8 cellular contexts compared by ENCODE assay signal in the genomic region with DNA sequence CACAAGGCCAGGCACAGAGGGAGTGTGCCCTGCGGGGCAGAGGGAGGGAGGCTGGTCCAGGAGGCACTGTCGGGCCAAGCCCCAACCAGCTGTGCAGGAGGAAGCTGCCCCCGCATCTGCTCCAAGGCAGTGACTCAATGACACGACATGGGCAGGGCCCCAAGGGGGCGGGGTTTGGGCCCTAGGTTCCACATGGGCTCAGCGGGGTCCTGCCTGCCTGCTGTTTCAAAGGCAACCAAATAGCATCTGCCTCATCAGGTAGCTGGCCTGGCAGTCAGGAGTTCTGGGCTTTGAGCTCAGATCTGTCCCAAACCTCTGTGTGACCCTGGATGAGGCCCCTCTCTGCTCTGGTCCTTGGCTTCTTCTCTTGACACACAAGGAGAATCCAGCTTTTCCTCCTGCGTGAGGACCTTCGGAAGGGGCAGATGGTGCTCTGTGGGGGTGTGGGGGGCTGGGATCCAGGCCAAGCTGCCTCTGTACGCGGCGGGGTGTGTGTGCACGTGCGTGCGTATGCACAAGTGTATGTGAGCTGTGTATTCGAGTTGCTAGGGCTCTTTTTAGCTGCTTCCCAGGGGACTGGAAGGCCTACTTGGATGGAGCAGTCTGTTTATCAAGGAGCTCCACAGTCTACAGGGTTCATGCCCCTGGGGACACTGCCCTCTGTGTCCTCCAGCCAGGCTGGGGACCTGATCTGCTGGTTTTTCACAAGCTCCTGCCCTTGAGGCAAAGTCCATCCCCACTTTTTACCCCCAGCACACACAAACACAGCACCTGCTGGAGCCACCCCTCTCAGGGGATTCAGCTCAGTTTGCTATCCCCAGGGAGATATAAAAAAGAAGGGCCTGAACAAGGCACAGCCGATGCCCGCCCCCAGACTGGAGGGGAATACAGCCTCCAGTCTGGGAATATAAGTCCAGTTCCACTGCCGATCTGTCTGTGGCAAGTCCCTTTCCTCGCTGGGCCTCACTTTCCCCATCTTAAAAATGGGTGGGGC.
DNase-seq lines count a peak whose midpoint lies in the region; ATAC-seq and TF ChIP-seq lines count a peak whose summit lies in the region.

No MANE protein-coding gene starts in this region.

- peaks cover 32% of the 10 kb centered on the region for H3K4me1 ChIP-seq in lower lobe of right lung

- H3K27me3 ChIP-seq in brain microvascular endothelial cell (replicated peaks) (no peaks in the 10 kb centered on the region), lower lobe of right lung (ENCODE audit: low read depth) (no peaks in the 10 kb centered on the region)

- H3K4me1 Mint-ChIP-seq in stimulated activated naive B cell treated with anti-CD40 and anti-IgM and Interleukin-4, amounts not matched to agents 10 μg/mL and 1 μg/mL and 100 μg/mL, for 72 hours, result peaks cover 28 to 63% of the 10 kb centered on the region in 2 donors

- peak; percentile 64 for ATAC-seq in GM19438 (IDR thresholded peaks at IDR 0.05; ENCODE audit: low read depth, unreplicated experiment)
- ATAC-seq in lower lobe of right lung, result peak; percentile 73
- ATAC-seq in stimulated activated naive B cell treated with anti-CD40 and anti-IgM and Interleukin-4, amounts not matched to agents 10 μg/mL and 1 μg/mL and 100 μg/mL, for 72 hours (replicated peaks), result peak; percentile 98

- CTCF ChIA-PET in RWPE1 (lab: Yijun Ruan, JAX), result interaction anchor here (1.0 to 4.2 kb wide), 5 partner anchors 10 to 156 kb away, joined by 4 to 13 read pairs (median 5); no protein-coding TSS in a partner anchor

- intact Hi-C loops in lower lobe of right lung (cut with DNase I), result no loop called here

- in situ Hi-C loops in brain microvascular endothelial cell (cut with HindIII; ENCODE audit: low pct_ligation_motif_present, low sequenced_read_pairs), result no loop called here

- peaks cover 9 to 25% of the 10 kb centered on the region in 2 donors for H3K36me3 Mint-ChIP-seq in stimulated activated naive B cell treated with anti-CD40 and anti-IgM and Interleukin-4, amounts not matched to agents 10 μg/mL and 1 μg/mL and 100 μg/mL, for 72 hours

- no peaks in the 10 kb centered on the region for H3K9me3 Mint-ChIP-seq in stimulated activated naive B cell treated with anti-CD40 and anti-IgM and Interleukin-4, amounts not matched to agents 10 μg/mL and 1 μg/mL and 100 μg/mL, for 72 hours

- H3K4me3 ChIP-seq in brain microvascular endothelial cell (ENCODE audit: low read depth, low read length) (no peak overlapping the region), lower lobe of right lung (no peak overlapping the region)

- H3K36me3 ChIP-seq in brain microvascular endothelial cell (replicated peaks), result peaks cover 6% of the 10 kb centered on the region
- H3K36me3 ChIP-seq in lower lobe of right lung, result peaks cover 14% of the 10 kb centered on the region

- H3K27ac ChIP-seq in RWPE1 (peak overlapping the region; percentile 28), brain microvascular endothelial cell (peak overlapping the region; percentile 44), lower lobe of right lung (peak overlapping the region; percentile 36)

- H3K4me3 Mint-ChIP-seq in stimulated activated naive B cell treated with anti-CD40 and anti-IgM and Interleukin-4, amounts not matched to agents 10 μg/mL and 1 μg/mL and 100 μg/mL, for 72 hours, result peak overlapping the region; percentile 56 to 62

- DNase-seq in COLO829 (ENCODE audit: low spot score), result peak; percentile 47
- DNase-seq in HT1080 (ENCODE audit: low read depth), result peak; percentile 67
- peak; percentile 93 for DNase-seq in RWPE1 (ENCODE audit: low spot score)
- peak; percentile 82 for DNase-seq in brain microvascular endothelial cell
- DNase-seq in lower lobe of right lung, result peak; percentile 78
- peak; percentile 79 for DNase-seq in stimulated activated naive B cell treated with anti-CD40 and anti-IgM and Interleukin-4, amounts not matched to agents 10 μg/mL and 1 μg/mL and 100 μg/mL, for 72 hours
- no peak for DNase-seq in NCI-H2227 treated with DMSO at 0.1 percent for 48 hours (lab: John Stamatoyannopoulos, UW)

- peak overlapping the region; percentile 88 for H3K27ac Mint-ChIP-seq in stimulated activated naive B cell treated with anti-CD40 and anti-IgM and Interleukin-4, amounts not matched to agents 10 μg/mL and 1 μg/mL and 100 μg/mL, for 72 hours

- POLR2A ChIA-PET in RWPE1 (lab: Yijun Ruan, JAX; ENCODE audit: low non-redundant PET), result interaction anchor here (0.6 kb wide), 2 partner anchors 37 to 54 kb away, joined by 3 read pairs; no protein-coding TSS in a partner anchor

- no peaks in the 10 kb centered on the region for H3K9me3 ChIP-seq in lower lobe of right lung

- H3K27me3 Mint-ChIP-seq in stimulated activated naive B cell treated with anti-CD40 and anti-IgM and Interleukin-4, amounts not matched to agents 10 μg/mL and 1 μg/mL and 100 μg/mL, for 72 hours, result no peaks in the 10 kb centered on the region

- TF ChIP-seq CTCF in RWPE1 (conservative IDR thresholded peaks at IDR 0.05; ENCODE audit: low read depth) (no peak), brain microvascular endothelial cell (IDR thresholded peaks at IDR 0.05; ENCODE audit: low read depth, low read length, missing control alignments) (no peak), lower lobe of right lung (IDR thresholded peaks at IDR 0.05) (no peak)
